Comparison of ENCODE assay signal across 9 cellular contexts in genomic region chr6:145866449-145867401, GRCh38. TPM values are rescaled to one million over a fixed set of nuclear protein-coding genes. Genes with fewer than 3 reads are reported as not detected.
DNase-seq lines count a peak whose midpoint lies in the region; ATAC-seq and TF ChIP-seq lines count a peak whose summit lies in the region.
"Had no signal": no experiment of that assay in that cellular context is flagged by ENCODE, and none has a peak within 500 bp of the region (broad histone marks: within the 10 kb centered on the region; RNA-seq: fewer than 3 reads in every experiment).

No MANE protein-coding gene starts in this region.

- no peak overlapping the region for H2AFZ ChIP-seq in PC-9

- H3K27me3 ChIP-seq in PC-9 (ENCODE audit: insufficient read depth, low read depth), result no peaks in the 10 kb centered on the region

- ATAC-seq in GM18511 (IDR thresholded peaks at IDR 0.05; ENCODE audit: unreplicated experiment) (peak; percentile 63), GM21526 (IDR thresholded peaks at IDR 0.05; ENCODE audit: low FRiP score, unreplicated experiment) (peak; percentile 64), HG03469 (IDR thresholded peaks at IDR 0.05; ENCODE audit: unreplicated experiment) (peak; percentile 38)
- ATAC-seq in effector memory CD8-positive, alpha-beta T cell (replicated peaks), result peak; percentile 74
- ATAC-seq: HCT116 had no signal

- H3F3A ChIP-seq in PC-9 (ENCODE audit: insufficient read depth, low read depth), result no peaks in the 10 kb centered on the region

- H3K79me2 ChIP-seq in PC-9 (ENCODE audit: low read depth), result no peaks in the 10 kb centered on the region

- H3K4me1 ChIP-seq in PC-9 (replicated peaks; ENCODE audit: insufficient read depth), result peaks cover 6% of the 10 kb centered on the region

- CTCF ChIA-PET in PC-9 (lab: Charles Lee), result no interaction called here

- H3K4me3 Mint-ChIP-seq in effector memory CD8-positive, alpha-beta T cell, result peak overlapping the region; percentile 42 to 55

- H3K27ac ChIP-seq in PC-9, result no peak overlapping the region

- H3K9me2 ChIP-seq in PC-9 (ENCODE audit: insufficient read depth), result no peaks in the 10 kb centered on the region

- BruUV-seq in PC-9 (replicated peaks; lab: Mats Ljungman, UMichigan), result no TSS peak

- H3K36me3 ChIP-seq in PC-9 (ENCODE audit: low read depth), result no peaks in the 10 kb centered on the region

- H3K9me3 ChIP-seq in PC-9 (ENCODE audit: insufficient read depth, low read depth), result no peaks in the 10 kb centered on the region

- H3K9me3 Mint-ChIP-seq in effector memory CD8-positive, alpha-beta T cell, result no peaks in the 10 kb centered on the region

- no peaks in the 10 kb centered on the region for H3K27me3 Mint-ChIP-seq in effector memory CD8-positive, alpha-beta T cell

- TF ChIP-seq CTCF in PC-9 (conservative IDR thresholded peaks at IDR 0.05), result no peak

- no peak overlapping the region for H3K4me3 ChIP-seq in PC-9

- peaks cover 25 to 41% of the 10 kb centered on the region in 2 donors for H3K4me1 Mint-ChIP-seq in effector memory CD8-positive, alpha-beta T cell (ENCODE audit: low read depth in 2 of 2)

- DNase-seq in effector memory CD8-positive, alpha-beta T cell, result peak in 1 of 3 experiments; percentile 25
- DNase-seq in PC-9, result no peak
- DNase-seq in GF-D8 (lab: John Stamatoyannopoulos, UW), result no peak
- DNase-seq in NCI-H2227 treated with DMSO at 0.1 percent for 48 hours (lab: John Stamatoyannopoulos, UW), result no peak
- no peak for DNase-seq in NCI-H2171 treated with DMSO at 0.1 percent for 48 hours (lab: John Stamatoyannopoulos, UW)

- H3K4me2 ChIP-seq in PC-9, result no peak overlapping the region

- intact Hi-C loops in PC-9 (cut with micrococcal nuclease; ENCODE audit: unreplicated experiment), result no loop called here

- peak overlapping the region; percentile 89 to 92 for H3K27ac Mint-ChIP-seq in effector memory CD8-positive, alpha-beta T cell

- H3K36me3 Mint-ChIP-seq in effector memory CD8-positive, alpha-beta T cell (ENCODE audit: insufficient read depth), result peaks cover 3% of the 10 kb centered on the region

- POLR2A ChIA-PET in PC-9 (lab: Charles Lee; ENCODE audit: unreplicated experiment), result no interaction called here

- H4K20me1 ChIP-seq in PC-9 (ENCODE audit: insufficient read depth), result no peaks in the 10 kb centered on the region

RNA-seq across cellular contexts. Expression of gene FBXO30, which starts 52.1 kb away (rescaled TPM):
- total RNA-seq in PC-9 (2021), result 8.3 and 10.6 TPM in 2 replicates
